8 cellular contexts compared by ENCODE assay signal in genomic region chr3:69250014-69250413, GRCh38.
DNase-seq lines count a peak whose midpoint lies in the region; ATAC-seq and TF ChIP-seq lines count a peak whose summit lies in the region.

No MANE protein-coding gene starts in this region.

- H3K4me1 ChIP-seq in subcutaneous abdominal adipose tissue (ENCODE audit: control insufficient read depth in 5 of 5, insufficient read depth in 5 of 5, low read length in 5 of 5) = no peaks in the 10 kb centered on the region

- H3K4me3 ChIP-seq in AG10803 (ENCODE audit: low read length) (no peak overlapping the region), choroid plexus epithelial cell (ENCODE audit: low read depth, low read length) (peak overlapping the region; percentile 28), subcutaneous abdominal adipose tissue (ENCODE audit: low read depth in 1 of 5, low read length in 5 of 5) (peak overlapping the region in 4 of 5 donors; percentile 18 to 60 (median 33))

- H3K27ac ChIP-seq in subcutaneous abdominal adipose tissue (ENCODE audit: low read depth, low read length) = no peak overlapping the region

- H3K4me1 Mint-ChIP-seq in T-helper 1 cell treated with Interleukin-12 subunit alpha and Interleukin-12 subunit beta and Interleukin-4 antibody, amounts not matched to agents 30 μg/mL and 1 μg/mL, for 36 hours (ENCODE audit: low read depth) = peaks cover 10% of the 10 kb centered on the region

- H3K27ac Mint-ChIP-seq in T-helper 1 cell treated with Interleukin-12 subunit alpha and Interleukin-12 subunit beta and Interleukin-4 antibody, amounts not matched to agents 30 μg/mL and 1 μg/mL, for 36 hours = peak overlapping the region; percentile 69

- H3K9me3 Mint-ChIP-seq in T-helper 1 cell treated with Interleukin-12 subunit alpha and Interleukin-12 subunit beta and Interleukin-4 antibody, amounts not matched to agents 30 μg/mL and 1 μg/mL, for 36 hours = no peaks in the 10 kb centered on the region

- H3K36me3 Mint-ChIP-seq in T-helper 1 cell treated with Interleukin-12 subunit alpha and Interleukin-12 subunit beta and Interleukin-4 antibody, amounts not matched to agents 30 μg/mL and 1 μg/mL, for 36 hours (ENCODE audit: low read depth) = peaks cover 2% of the 10 kb centered on the region

- ATAC-seq in HG03565 (IDR thresholded peaks at IDR 0.05; ENCODE audit: unreplicated experiment) (no peak), HG03457 (IDR thresholded peaks at IDR 0.05; ENCODE audit: unreplicated experiment) (no peak)

- peak overlapping the region; percentile 72 for H3K4me3 Mint-ChIP-seq in T-helper 1 cell treated with Interleukin-12 subunit alpha and Interleukin-12 subunit beta and Interleukin-4 antibody, amounts not matched to agents 30 μg/mL and 1 μg/mL, for 36 hours

- DNase-seq in AG10803 (ENCODE audit: low read depth) (peak; percentile 26), choroid plexus epithelial cell (ENCODE audit: low read depth) (peak; percentile 63), mucosa of gallbladder (ENCODE audit: low spot score) (peak; percentile 88), germinal center (ENCODE audit: low spot score) (no peak)

- TF ChIP-seq CTCF in AG10803 (conservative IDR thresholded peaks at IDR 0.05; ENCODE audit: low read length) = no peak
- no peak for TF ChIP-seq CTCF in choroid plexus epithelial cell (conservative IDR thresholded peaks at IDR 0.05; ENCODE audit: low read depth, low read length)

- peaks cover 0 to 6% (median 0%) of the 10 kb centered on the region in 5 donors for H3K36me3 ChIP-seq in subcutaneous abdominal adipose tissue (ENCODE audit: control insufficient read depth in 5 of 5, insufficient read depth in 5 of 5, low read length in 5 of 5)

- no peaks in the 10 kb centered on the region for H3K9me3 ChIP-seq in subcutaneous abdominal adipose tissue (ENCODE audit: control insufficient read depth in 5 of 5, low read length in 5 of 5)

- no peaks in the 10 kb centered on the region for H3K27me3 ChIP-seq in subcutaneous abdominal adipose tissue (ENCODE audit: control insufficient read depth in 5 of 5, insufficient read depth in 4 of 5, low read length in 5 of 5)

- H3K9ac ChIP-seq in subcutaneous abdominal adipose tissue (ENCODE audit: low read length in 5 of 5) = no peak overlapping the region

- no peaks in the 10 kb centered on the region for H3K27me3 Mint-ChIP-seq in T-helper 1 cell treated with Interleukin-12 subunit alpha and Interleukin-12 subunit beta and Interleukin-4 antibody, amounts not matched to agents 30 μg/mL and 1 μg/mL, for 36 hours (ENCODE audit: low read depth)
